ENCODE assay signal across 8 cellular contexts in the genomic region with DNA sequence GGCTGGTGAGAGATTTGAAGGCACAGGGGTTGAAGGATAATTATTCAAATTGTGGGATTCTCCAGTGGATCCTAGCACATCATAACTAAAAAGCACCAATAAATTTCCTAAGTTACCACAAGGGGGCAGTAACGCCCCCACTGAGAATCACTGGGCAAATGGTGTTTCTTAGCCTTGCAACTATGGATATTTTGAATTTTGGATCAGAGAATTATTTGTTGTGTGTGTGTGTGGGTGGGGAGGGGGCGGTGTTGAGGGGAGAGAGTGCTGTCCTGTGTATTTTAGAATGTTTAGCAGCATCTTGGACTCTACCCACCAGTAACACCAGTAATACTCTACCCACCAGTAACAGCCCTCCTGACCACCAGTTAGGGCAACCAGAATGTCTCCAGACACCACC.
DNase-seq lines count a peak whose midpoint lies in the region; ATAC-seq and TF ChIP-seq lines count a peak whose summit lies in the region.

No MANE protein-coding gene starts in this region.

- H3K4me2 ChIP-seq in GM23338: no peak overlapping the region

- ATAC-seq in GM23338: peak; percentile 52
- no peak for ATAC-seq in naive B cell (ENCODE audit: low read depth in 2 of 2)
- ATAC-seq in aorta (ENCODE audit: low FRiP score): no peak

- peaks cover 13% of the 10 kb centered on the region for H3K4me1 Mint-ChIP-seq in GM23338
- H3K4me1 Mint-ChIP-seq in naive B cell: peaks cover 8 to 30% (median 18%) of the 10 kb centered on the region in 3 donors

- DNase-seq in NCI-H524 (lab: John Stamatoyannopoulos, UW): peak; percentile 6 to 21
- DNase-seq in NCI-H524 treated with DMSO at 0.1 percent for 48 hours (lab: John Stamatoyannopoulos, UW): no peak
- peak; percentile 71 for DNase-seq in GM23338 (ENCODE audit: low spot score)
- peak; percentile 5 for DNase-seq in NCI-H1694 treated with DMSO at 0.1 percent for 48 hours (lab: John Stamatoyannopoulos, UW)
- peak; percentile 22 to 42 for DNase-seq in dermis microvascular lymphatic vessel endothelial cell (ENCODE audit: low read depth in 2 of 2)
- peak; percentile 20 for DNase-seq in naive B cell
- no peak for DNase-seq in retina
- no peak for DNase-seq in aorta

- H3K79me2 ChIP-seq in GM23338 (replicated peaks; ENCODE audit: insufficient read depth): no peaks in the 10 kb centered on the region

- H3K36me3 ChIP-seq in GM23338 (ENCODE audit: insufficient read depth) (no peaks in the 10 kb centered on the region), aorta (ENCODE audit: control insufficient read depth in 1 of 2, insufficient read depth in 2 of 2, low read length in 1 of 2) (no peaks in the 10 kb centered on the region)

- no peak overlapping the region for H3K27ac ChIP-seq in GM23338 (ENCODE audit: low read depth)
- H3K27ac ChIP-seq in aorta (ENCODE audit: low read depth in 1 of 2, low read length in 2 of 2): no peak overlapping the region

- no peak overlapping the region for H3K4me3 ChIP-seq in GM23338
- H3K4me3 ChIP-seq in aorta (ENCODE audit: low read length in 2 of 2): no peak overlapping the region

- no peaks in the 10 kb centered on the region for H3F3A ChIP-seq in GM23338 (replicated peaks; ENCODE audit: low read depth)

- H2AFZ ChIP-seq in GM23338: no peak overlapping the region

- no peak overlapping the region for H3K4me3 Mint-ChIP-seq in GM23338
- no peak overlapping the region for H3K4me3 Mint-ChIP-seq in naive B cell

- WGBS in aorta, 2 donors: 24 to 38% methylated on average over 2 of the region's 2 CpGs

- no peaks in the 10 kb centered on the region for H3K9me3 ChIP-seq in aorta (ENCODE audit: control insufficient read depth, low read length)

- H3K4me1 ChIP-seq in GM23338 (ENCODE audit: insufficient read depth) (peaks cover 8% of the 10 kb centered on the region), aorta (ENCODE audit: control insufficient read depth in 1 of 2, insufficient read depth in 2 of 2, low read length in 2 of 2) (peaks cover 11 to 19% of the 10 kb centered on the region in 2 donors)

- H4K20me1 ChIP-seq in GM23338 (replicated peaks; ENCODE audit: insufficient read depth): no peaks in the 10 kb centered on the region

- no peaks in the 10 kb centered on the region for H3K27me3 ChIP-seq in GM23338 (ENCODE audit: insufficient read depth)
- H3K27me3 ChIP-seq in aorta (ENCODE audit: control insufficient read depth in 1 of 2, insufficient read depth in 2 of 2, low read length in 1 of 2): no peaks in the 10 kb centered on the region

- H3K9me3 Mint-ChIP-seq in GM23338 (peaks cover 4% of the 10 kb centered on the region; the same call in 1 of the 3 replicates), naive B cell (peaks cover 0 to 7% (median 2%) of the 10 kb centered on the region in 7 donors)

- H3K27ac Mint-ChIP-seq in GM23338 (no peak overlapping the region), naive B cell (peak overlapping the region in 1 of 6 donors; percentile 82)

- TF ChIP-seq CTCF in GM23338 (conservative IDR thresholded peaks at IDR 0.05; ENCODE audit: low read depth in 2 of 2): peak; percentile 78 to 96

- H3K36me3 Mint-ChIP-seq in GM23338 (ENCODE audit: low read depth) (peaks cover 3% of the 10 kb centered on the region; the same call in 2 of the 3 replicates), naive B cell (no peaks in the 10 kb centered on the region)

- peaks cover 12% of the 10 kb centered on the region for H3K9me2 ChIP-seq in GM23338 (ENCODE audit: insufficient read depth)

- intact Hi-C loops in aorta (cut with DNase I): loop anchor here (5.0 to 10.0 kb wide), 3 partner anchors 36 to 64 kb away; partner anchors contain the start of gene PRKG1 (in 1 of the 2)

- H3K27me3 Mint-ChIP-seq in GM23338 (ENCODE audit: insufficient read depth, low read depth, poor library complexity): peaks cover 4% of the 10 kb centered on the region
- no peaks in the 10 kb centered on the region for H3K27me3 Mint-ChIP-seq in naive B cell

TF ChIP-seq in GM23338, 12 proteins besides CTCF, POLR2A, EP300 and RAD21 (continues in another document):
- TF ChIP-seq ZNF462 (CRISPR knock-in tag; IDR thresholded peaks at IDR 0.05): no peak
- TF ChIP-seq ETS1 (IDR thresholded peaks at IDR 0.05): no peak

Comparison
In these comparisons a context has a peak if more than half of its experiments do, and no peak if none do; other contexts are left out.
1. DNase-seq: peak in NCI-H524 (2 of 2), GM23338 (single experiment), NCI-H1694 treated with DMSO at 0.1 percent for 48 hours (single experiment), dermis microvascular lymphatic vessel endothelial cell (2 of 2) and naive B cell (single experiment); none in NCI-H524 treated with DMSO at 0.1 percent for 48 hours (single experiment), retina (single experiment) and aorta (0 of 2).